Comparison of ENCODE assay signal across 9 cellular contexts in the genomic region with DNA sequence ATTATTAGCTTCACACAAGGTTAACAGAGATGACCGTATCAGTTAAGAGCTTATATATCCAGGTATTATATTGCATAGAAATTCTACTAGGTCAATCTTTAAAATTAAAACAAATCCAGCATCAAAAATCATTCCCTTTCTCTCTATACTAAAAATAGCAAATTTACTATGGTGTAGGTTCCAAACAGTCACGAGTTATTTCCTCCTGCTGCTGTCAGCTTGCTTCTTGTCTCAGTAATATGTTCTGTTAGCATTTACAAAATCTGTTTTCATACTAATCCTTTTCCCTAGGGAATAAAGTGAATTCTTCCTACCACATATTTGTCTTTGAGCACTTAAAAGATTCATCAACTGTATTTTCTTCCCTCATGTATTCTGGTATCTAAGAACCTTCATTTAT.
DNase-seq lines count a peak whose midpoint lies in the region; FAIRE-seq and TF ChIP-seq lines count a peak whose summit lies in the region.
"Had no signal": no experiment of that assay in that cellular context is flagged by ENCODE, and none has a peak within 500 bp of the region (broad histone marks: within the 10 kb centered on the region; RNA-seq: fewer than 3 reads in every experiment).

No MANE protein-coding gene starts in this region.

- H3K4me1 ChIP-seq in effector memory CD4-positive, alpha-beta T cell (ENCODE audit: control insufficient read depth, insufficient read depth, low read length, poor library complexity, severe bottlenecking): peaks cover 25% of the 10 kb centered on the region
- H3K4me1 ChIP-seq in neuron (ENCODE audit: insufficient read depth, low read length): peaks cover 44% of the 10 kb centered on the region

- DNase-seq in D721Med (ENCODE audit: insufficient read length, low spot score): no peak
- DNase-seq in NCI-H69 (lab: John Stamatoyannopoulos, UW): peak; percentile 10
- no peak for DNase-seq in effector memory CD4-positive, alpha-beta T cell
- no peak for DNase-seq in DMS153 treated with DMSO at 0.1 percent for 48 hours (lab: John Stamatoyannopoulos, UW; ENCODE audit: unreplicated experiment)
- DNase-seq in SHP77 treated with DMSO at 0.1 percent for 48 hours (lab: John Stamatoyannopoulos, UW): no peak
- DNase-seq in NCI-H1436 (lab: John Stamatoyannopoulos, UW): no peak
- DNase-seq in foreskin melanocyte: no peak

- H2AFZ ChIP-seq in neuron (ENCODE audit: low read depth, low read length): no peak overlapping the region

- no peaks in the 10 kb centered on the region for H3K27me3 ChIP-seq in effector memory CD4-positive, alpha-beta T cell (replicated peaks; ENCODE audit: control insufficient read depth, insufficient read depth, low read length, poor library complexity, severe bottlenecking)
- no peaks in the 10 kb centered on the region for H3K27me3 ChIP-seq in neuron (ENCODE audit: insufficient read depth, low read length)

- no peaks in the 10 kb centered on the region for H3K9me3 ChIP-seq in effector memory CD4-positive, alpha-beta T cell (ENCODE audit: control insufficient read depth, low read length)
- H3K9me3 ChIP-seq in neuron (ENCODE audit: low read length): no peaks in the 10 kb centered on the region

- peak; percentile 67 for FAIRE-seq in D721Med (lab: Jason Lieb, UNC)
- FAIRE-seq: endometrium had no signal

- H3K27ac ChIP-seq in effector memory CD4-positive, alpha-beta T cell (ENCODE audit: insufficient read depth, low read length, poor library complexity, severe bottlenecking): peak overlapping the region; percentile 85

- peak overlapping the region; percentile 87 for H3K4me3 ChIP-seq in effector memory CD4-positive, alpha-beta T cell (ENCODE audit: insufficient read depth, low read depth, low read length, poor library complexity, severe bottlenecking)
- peak overlapping the region; percentile 71 for H3K4me3 ChIP-seq in neuron (ENCODE audit: low read length)

- no peaks in the 10 kb centered on the region for H3K36me3 ChIP-seq in effector memory CD4-positive, alpha-beta T cell (ENCODE audit: control insufficient read depth, insufficient read depth, low read length)
- H3K36me3 ChIP-seq in neuron (ENCODE audit: insufficient read depth, low read length): peaks cover 34% of the 10 kb centered on the region

- no peak for TF ChIP-seq CTCF in D721Med (IDR thresholded peaks at IDR 0.05; ENCODE audit: insufficient read depth, missing control alignments)
